ENCODE assay signal across 31 cellular contexts in the genomic region with DNA sequence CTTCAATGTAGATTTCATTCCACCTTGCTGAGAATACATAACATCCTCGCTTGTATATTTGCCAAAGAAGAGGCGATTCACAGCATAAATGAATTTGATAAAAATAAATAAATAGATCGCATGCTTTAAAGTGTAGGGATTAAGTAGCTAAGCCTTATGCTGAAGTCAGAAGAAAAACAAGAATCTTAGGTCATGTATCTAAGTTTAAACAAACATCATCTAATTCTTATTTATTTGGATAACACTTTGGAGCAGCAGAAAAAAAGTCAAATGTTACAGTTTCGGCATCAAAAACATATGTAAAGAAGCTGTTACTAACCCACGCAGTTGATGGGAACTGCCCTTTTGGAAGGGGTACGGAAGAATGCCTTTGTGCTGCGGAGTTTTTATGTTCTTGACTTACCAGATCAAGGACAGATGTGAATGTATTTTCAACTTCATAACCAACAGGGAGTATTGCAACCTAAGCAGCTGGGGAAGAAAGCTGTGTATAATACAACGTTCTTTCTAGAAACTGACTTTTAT. TPM values are rescaled to one million over a fixed set of nuclear protein-coding genes. Genes with fewer than 3 reads are reported as not detected.
"Had no signal": no experiment of that assay in that cellular context is flagged by ENCODE, and none has a peak within 500 bp of the region (broad histone marks: within the 10 kb centered on the region; RNA-seq: fewer than 3 reads in every experiment).

No MANE protein-coding gene starts in this region.

- H3K4me2 ChIP-seq: hepatocyte had no signal

- H2AFZ ChIP-seq: hepatocyte had no signal

- H3K36me3 ChIP-seq: neutrophil, ovary, prostate gland, spleen, upper lobe of right lung had no signal

- DNase-seq: activated CD4-positive, alpha-beta T cell treated with anti-CD3 and anti-CD28 coated beads for 4 hours; activated CD4-positive, alpha-beta T cell treated with anti-CD3 and anti-CD28 coated beads, Interleukin-2, amount 50 U/mL, for 48 hours; activated CD4-positive, CD25-positive, alpha-beta regulatory T cell; activated CD8-positive, alpha-beta memory T cell treated with anti-CD3 and anti-CD28 coated beads, Interleukin-2, amount 50 U/mL, for 48 hours; activated naive CD4-positive, alpha-beta T cell treated with Interleukin-2 at 50 U/mL for 16 hours; activated naive CD8-positive, alpha-beta T cell treated with anti-CD3 and anti-CD28 coated beads, Interleukin-2, amount 10 ng/mL, durations not matched to agents 7 days and 5 days; activated T-cell treated with anti-CD3 and anti-CD28 coated beads, Interleukin-2, amount 50 U/mL, for 4 hours; amygdala; endodermal cell; glutamatergic neuron; immature natural killer cell; left ventricle myocardium superior; midbrain; ovary; spleen; stimulated activated CD4-positive, alpha-beta T cell treated with anti-CD3 and anti-CD28 coated beads, Interleukin-4, amount 100 ng/mL, for 1 hour; stimulated activated naive CD4-positive, alpha-beta T cell treated with Interleukin-2 at 50 U/mL for 16 hours; T1000; upper lobe of right lung had no signal

- H3K4me1 ChIP-seq: prostate gland, upper lobe of right lung had no signal

- H3K79me2 ChIP-seq: hepatocyte had no signal

- H3K9me3 ChIP-seq: neutrophil, ovary, prostate gland, upper lobe of right lung had no signal

- ATAC-seq: activated T-cell treated with anti-CD3 and anti-CD28 coated beads, Interleukin-2, amount 50 U/mL, for 4 hours; left ventricle myocardium superior; natural killer cell treated with Interleukin-12 subunit alpha and Interleukin-12 subunit beta and Interleukin-15 and Interleukin-18, amount 100 ng/mL, for 72 hours; upper lobe of right lung had no signal

- H3K27me3 ChIP-seq: hepatocyte, neutrophil, ovary, spleen, upper lobe of right lung had no signal

- H3K27ac ChIP-seq: epithelial cell of prostate, hepatocyte, neutrophil, ovary, prostate gland, spleen, upper lobe of right lung had no signal

- H3K4me1 Mint-ChIP-seq: activated naive CD8-positive, alpha-beta T cell treated with anti-CD3 and anti-CD28 coated beads, Interleukin-2, amount 10 ng/mL, durations not matched to agents 7 days and 5 days; immature natural killer cell had no signal

- H3K36me3 Mint-ChIP-seq: immature natural killer cell had no signal

- H3K4me3 ChIP-seq: hepatocyte, ovary, prostate gland, spleen, upper lobe of right lung had no signal

- H3K27ac Mint-ChIP-seq: activated naive CD8-positive, alpha-beta T cell treated with anti-CD3 and anti-CD28 coated beads, Interleukin-2, amount 10 ng/mL, durations not matched to agents 7 days and 5 days; endodermal cell; immature natural killer cell; natural killer cell treated with Interleukin-12 subunit alpha and Interleukin-12 subunit beta and Interleukin-15 and Interleukin-18, amount 100 ng/mL, for 72 hours; T-helper 1 cell treated with Interleukin-12 subunit alpha and Interleukin-12 subunit beta and Interleukin-4 antibody, amounts not matched to agents 30 μg/mL and 1 μg/mL, for 36 hours had no signal

- H3K4me3 Mint-ChIP-seq: activated naive CD8-positive, alpha-beta T cell treated with anti-CD3 and anti-CD28 coated beads, Interleukin-2, amount 10 ng/mL, durations not matched to agents 7 days and 5 days; activated T-cell treated with anti-CD3 and anti-CD28 coated beads, Interleukin-2, amount 50 U/mL, for 4 hours; endodermal cell; immature natural killer cell; natural killer cell treated with Interleukin-12 subunit alpha and Interleukin-12 subunit beta and Interleukin-15 and Interleukin-18, amount 100 ng/mL, for 72 hours; T-helper 1 cell treated with Interleukin-12 subunit alpha and Interleukin-12 subunit beta and Interleukin-4 antibody, amounts not matched to agents 30 μg/mL and 1 μg/mL, for 36 hours had no signal

RNA-seq across cellular contexts. Expression of a gene that starts 37.3 kb away (rescaled TPM):
- total RNA-seq: activated CD8-positive, alpha-beta memory T cell treated with anti-CD3 and anti-CD28 coated beads for 36 hours; activated naive CD8-positive, alpha-beta T cell treated with anti-CD3 and anti-CD28 coated beads, Interleukin-2, amount 10 ng/mL, durations not matched to agents 7 days and 5 days; cardiac septum; chondrocyte; dermis microvascular lymphatic vessel endothelial cell; fibroblast of lung; frontal cortex; left ventricle myocardium superior; natural killer cell treated with Interleukin-12 subunit alpha and Interleukin-12 subunit beta and Interleukin-15 and Interleukin-18, amount 100 ng/mL, for 72 hours; spleen had no signal
- polyA plus RNA-seq: fibroblast of lung, immature natural killer cell, spleen had no signal
